In genomic region chr3:18424213-18424861, GRCh38 we compare ENCODE assay signal across 8 cellular contexts. TPM values are rescaled to one million over a fixed set of nuclear protein-coding genes. Genes with fewer than 3 reads are reported as not detected.
DNase-seq lines count a peak whose midpoint lies in the region; ATAC-seq and TF ChIP-seq lines count a peak whose summit lies in the region.

No MANE protein-coding gene starts in this region.

- H3K27ac ChIP-seq in CD4-positive, alpha-beta T cell (ENCODE audit: low read depth, low read length): peak overlapping the region; percentile 94
- H3K27ac ChIP-seq in angular gyrus (ENCODE audit: low read depth, low read length): peak overlapping the region; percentile 86

- H3K27ac Mint-ChIP-seq in CD4-positive, alpha-beta T cell: peak overlapping the region; percentile 96
- H3K27ac Mint-ChIP-seq in stimulated activated memory B cell treated with anti-CD40 and anti-IgM and Interleukin-4, amounts not matched to agents 10 μg/mL and 1 μg/mL and 100 μg/mL, for 72 hours: peak overlapping the region; percentile 89

- H3K27me3 ChIP-seq in CD4-positive, alpha-beta T cell (ENCODE audit: control insufficient read depth, insufficient read depth, low read length): no peaks in the 10 kb centered on the region

- no peak for TF ChIP-seq CTCF in CD4-positive, alpha-beta T cell (IDR thresholded peaks at IDR 0.05)

- peak overlapping the region; percentile 79 for H3K4me3 ChIP-seq in iPS-18c (ENCODE audit: insufficient read depth, low read depth, low read length)

- peak overlapping the region; percentile 98 for H3K4me3 Mint-ChIP-seq in CD4-positive, alpha-beta T cell
- peak overlapping the region; percentile 96 for H3K4me3 Mint-ChIP-seq in stimulated activated memory B cell treated with anti-CD40 and anti-IgM and Interleukin-4, amounts not matched to agents 10 μg/mL and 1 μg/mL and 100 μg/mL, for 72 hours

- H3K9me3 ChIP-seq in CD4-positive, alpha-beta T cell (ENCODE audit: control insufficient read depth, low read length): no peaks in the 10 kb centered on the region
- H3K9me3 ChIP-seq in iPS-18c (ENCODE audit: control insufficient read depth, insufficient read depth, low read length): no peaks in the 10 kb centered on the region

- DNase-seq in CD4-positive, alpha-beta T cell: peak in 2 of 10 experiments; percentile 10 to 38
- DNase-seq in NCI-H510A (lab: John Stamatoyannopoulos, UW): no peak

- peaks cover 60% of the 10 kb centered on the region for H3K36me3 Mint-ChIP-seq in CD4-positive, alpha-beta T cell (ENCODE audit: low read depth)
- peaks cover 12% of the 10 kb centered on the region for H3K36me3 Mint-ChIP-seq in stimulated activated memory B cell treated with anti-CD40 and anti-IgM and Interleukin-4, amounts not matched to agents 10 μg/mL and 1 μg/mL and 100 μg/mL, for 72 hours

- intact Hi-C loops in CD4-positive, alpha-beta T cell (cut with DNase I, micrococcal nuclease): loop anchor here (1.0 to 5.0 kb wide), 3 partner anchors 14 to 37 kb away; no protein-coding TSS in a partner anchor

- H3K9me3 Mint-ChIP-seq in CD4-positive, alpha-beta T cell: no peaks in the 10 kb centered on the region
- no peaks in the 10 kb centered on the region for H3K9me3 Mint-ChIP-seq in stimulated activated memory B cell treated with anti-CD40 and anti-IgM and Interleukin-4, amounts not matched to agents 10 μg/mL and 1 μg/mL and 100 μg/mL, for 72 hours

- CTCF ChIA-PET in CD4-positive, alpha-beta T cell (lab: Charles Lee): interaction anchor here (1.1 kb wide), 1 partner anchor 215 kb away, joined by 3 read pairs; no protein-coding TSS in a partner anchor

- peaks cover 82% of the 10 kb centered on the region for H3K4me1 Mint-ChIP-seq in CD4-positive, alpha-beta T cell (ENCODE audit: low read depth)
- peaks cover 25% of the 10 kb centered on the region for H3K4me1 Mint-ChIP-seq in stimulated activated memory B cell treated with anti-CD40 and anti-IgM and Interleukin-4, amounts not matched to agents 10 μg/mL and 1 μg/mL and 100 μg/mL, for 72 hours

- ATAC-seq in CD4-positive, alpha-beta T cell (ENCODE audit: poor library complexity): peak; percentile 2
- ATAC-seq in HG03159 (IDR thresholded peaks at IDR 0.05; ENCODE audit: unreplicated experiment): peak; percentile 4
- ATAC-seq in stimulated activated memory B cell treated with anti-CD40 and anti-IgM and Interleukin-4, amounts not matched to agents 10 μg/mL and 1 μg/mL and 100 μg/mL, for 72 hours: peak; percentile 25
- ATAC-seq in GM19452 (IDR thresholded peaks at IDR 0.05; ENCODE audit: unreplicated experiment): no peak
- ATAC-seq in GM18519 (IDR thresholded peaks at IDR 0.05; ENCODE audit: low FRiP score, unreplicated experiment): no peak

- no peaks in the 10 kb centered on the region for H3K27me3 Mint-ChIP-seq in CD4-positive, alpha-beta T cell
- H3K27me3 Mint-ChIP-seq in stimulated activated memory B cell treated with anti-CD40 and anti-IgM and Interleukin-4, amounts not matched to agents 10 μg/mL and 1 μg/mL and 100 μg/mL, for 72 hours: peaks cover 32% of the 10 kb centered on the region

- POLR2A ChIA-PET in CD4-positive, alpha-beta T cell (lab: Charles Lee): interaction anchor here (1.2 to 13.2 kb wide), 12 partner anchors 7 to 565 kb away, joined by 3 to 152 read pairs (median 10); no protein-coding TSS in a partner anchor

RNA-seq across cellular contexts. Expression of gene SATB1, which starts 0.8 kb away (rescaled TPM):
- 100 to 1,000 TPM; 390 to 393 TPM for total RNA-seq in CD4-positive, alpha-beta T cell

Comparison
In these comparisons a context has a peak if more than half of its experiments do, and no peak if none do; other contexts are left out.
1. ATAC-seq: peak in CD4-positive, alpha-beta T cell (single experiment), HG03159 (single experiment) and stimulated activated memory B cell treated with anti-CD40 and anti-IgM and Interleukin-4, amounts not matched to agents 10 μg/mL and 1 μg/mL and 100 μg/mL, for 72 hours (single experiment); none in GM19452 (single experiment) and GM18519 (single experiment).